In the genomic region with DNA sequence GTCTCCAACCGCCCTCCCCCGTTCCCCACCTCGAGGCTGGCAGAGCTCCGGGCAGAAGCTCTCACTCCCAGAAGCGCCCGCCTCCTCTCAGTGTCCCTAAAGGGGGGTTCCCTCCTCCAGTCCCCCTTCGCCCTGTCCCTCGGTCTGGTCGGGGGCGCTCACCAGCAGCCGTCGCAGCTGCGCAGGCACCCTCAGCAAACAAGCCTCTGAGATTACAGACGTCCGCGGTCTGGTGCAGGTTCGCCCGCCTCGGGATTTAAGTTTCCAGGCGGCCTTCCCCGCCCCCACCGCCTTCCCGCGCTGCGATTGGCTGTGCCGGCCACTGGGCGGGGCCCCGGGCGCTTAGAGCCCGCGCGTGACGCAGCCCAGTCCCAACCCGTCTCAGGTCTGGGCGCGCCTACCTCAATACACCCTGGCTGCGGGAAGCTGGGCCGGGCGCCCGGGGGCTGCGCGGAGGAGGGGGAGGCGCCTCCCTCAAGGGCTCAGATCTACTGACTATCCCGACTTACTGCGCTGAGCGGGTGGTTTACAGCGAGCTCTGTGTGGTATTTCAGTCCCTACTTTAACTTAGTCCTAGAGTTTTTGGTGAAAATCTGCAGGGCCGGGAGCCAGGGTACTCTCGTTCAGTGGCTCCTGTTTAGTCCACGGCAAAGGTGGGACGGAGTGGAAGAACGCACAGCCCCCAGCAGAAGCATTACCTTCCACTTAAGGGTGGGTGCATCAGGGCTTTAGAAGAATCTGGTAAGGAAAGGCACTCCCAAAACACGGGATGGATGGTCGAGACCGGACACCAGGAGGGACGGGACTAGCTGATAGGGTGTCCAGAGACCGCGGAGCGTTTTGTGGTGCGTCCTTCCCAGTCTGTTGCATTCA, we compare ENCODE assay signal across 1 cellular context.
TF ChIP-seq lines count a peak whose summit lies in the region.

A gene (minus strand): TSS at position 234 of the 873 bp plus-strand sequence. CDS start 1,099 bp downstream, outside the sequence.

TF ChIP-seq in HepG2, 621 proteins besides CTCF, POLR2A, EP300 and RAD21 (continued from another document and continues in another):
- peak; percentile 52; the same call in 1 of the 2 replicates for TF ChIP-seq ARID2 (CRISPR knock-in tag; IDR thresholded peaks at IDR 0.05; ENCODE audit: borderline replicate concordance)
- peak; percentile 63 for TF ChIP-seq RBFOX2 (IDR thresholded peaks at IDR 0.05; ENCODE audit: low read depth, low read length)
- TF ChIP-seq ZFAT (CRISPR knock-in tag; conservative IDR thresholded peaks at IDR 0.05) = no peak
- peak; percentile 38; the same call in 1 of the 2 replicates for TF ChIP-seq MAZ (IDR thresholded peaks at IDR 0.05; ENCODE audit: borderline replicate concordance, low read depth, low read length)
- no peak for TF ChIP-seq MAZ (CRISPR knock-in tag; IDR thresholded peaks at IDR 0.05; ENCODE audit: low read depth)
- no peak for TF ChIP-seq CEBPB (IDR thresholded peaks at IDR 0.05; ENCODE audit: borderline replicate concordance, low read depth, low read length)
- TF ChIP-seq, protein P1, sequence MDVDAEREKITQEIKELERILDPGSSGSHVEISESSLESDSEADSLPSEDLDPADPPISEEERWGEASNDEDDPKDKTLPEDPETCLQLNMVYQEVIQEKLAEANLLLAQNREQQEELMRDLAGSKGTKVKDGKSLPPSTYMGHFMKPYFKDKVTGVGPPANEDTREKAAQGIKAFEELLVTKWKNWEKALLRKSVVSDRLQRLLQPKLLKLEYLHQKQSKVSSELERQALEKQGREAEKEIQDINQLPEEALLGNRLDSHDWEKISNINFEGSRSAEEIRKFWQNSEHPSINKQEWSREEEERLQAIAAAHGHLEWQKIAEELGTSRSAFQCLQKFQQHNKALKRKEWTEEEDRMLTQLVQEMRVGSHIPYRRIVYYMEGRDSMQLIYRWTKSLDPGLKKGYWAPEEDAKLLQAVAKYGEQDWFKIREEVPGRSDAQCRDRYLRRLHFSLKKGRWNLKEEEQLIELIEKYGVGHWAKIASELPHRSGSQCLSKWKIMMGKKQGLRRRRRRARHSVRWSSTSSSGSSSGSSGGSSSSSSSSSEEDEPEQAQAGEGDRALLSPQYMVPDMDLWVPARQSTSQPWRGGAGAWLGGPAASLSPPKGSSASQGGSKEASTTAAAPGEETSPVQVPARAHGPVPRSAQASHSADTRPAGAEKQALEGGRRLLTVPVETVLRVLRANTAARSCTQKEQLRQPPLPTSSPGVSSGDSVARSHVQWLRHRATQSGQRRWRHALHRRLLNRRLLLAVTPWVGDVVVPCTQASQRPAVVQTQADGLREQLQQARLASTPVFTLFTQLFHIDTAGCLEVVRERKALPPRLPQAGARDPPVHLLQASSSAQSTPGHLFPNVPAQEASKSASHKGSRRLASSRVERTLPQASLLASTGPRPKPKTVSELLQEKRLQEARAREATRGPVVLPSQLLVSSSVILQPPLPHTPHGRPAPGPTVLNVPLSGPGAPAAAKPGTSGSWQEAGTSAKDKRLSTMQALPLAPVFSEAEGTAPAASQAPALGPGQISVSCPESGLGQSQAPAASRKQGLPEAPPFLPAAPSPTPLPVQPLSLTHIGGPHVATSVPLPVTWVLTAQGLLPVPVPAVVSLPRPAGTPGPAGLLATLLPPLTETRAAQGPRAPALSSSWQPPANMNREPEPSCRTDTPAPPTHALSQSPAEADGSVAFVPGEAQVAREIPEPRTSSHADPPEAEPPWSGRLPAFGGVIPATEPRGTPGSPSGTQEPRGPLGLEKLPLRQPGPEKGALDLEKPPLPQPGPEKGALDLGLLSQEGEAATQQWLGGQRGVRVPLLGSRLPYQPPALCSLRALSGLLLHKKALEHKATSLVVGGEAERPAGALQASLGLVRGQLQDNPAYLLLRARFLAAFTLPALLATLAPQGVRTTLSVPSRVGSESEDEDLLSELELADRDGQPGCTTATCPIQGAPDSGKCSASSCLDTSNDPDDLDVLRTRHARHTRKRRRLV (CRISPR knock-in tag; IDR thresholded peaks at IDR 0.05) = no peak
- TF ChIP-seq, protein P2, sequence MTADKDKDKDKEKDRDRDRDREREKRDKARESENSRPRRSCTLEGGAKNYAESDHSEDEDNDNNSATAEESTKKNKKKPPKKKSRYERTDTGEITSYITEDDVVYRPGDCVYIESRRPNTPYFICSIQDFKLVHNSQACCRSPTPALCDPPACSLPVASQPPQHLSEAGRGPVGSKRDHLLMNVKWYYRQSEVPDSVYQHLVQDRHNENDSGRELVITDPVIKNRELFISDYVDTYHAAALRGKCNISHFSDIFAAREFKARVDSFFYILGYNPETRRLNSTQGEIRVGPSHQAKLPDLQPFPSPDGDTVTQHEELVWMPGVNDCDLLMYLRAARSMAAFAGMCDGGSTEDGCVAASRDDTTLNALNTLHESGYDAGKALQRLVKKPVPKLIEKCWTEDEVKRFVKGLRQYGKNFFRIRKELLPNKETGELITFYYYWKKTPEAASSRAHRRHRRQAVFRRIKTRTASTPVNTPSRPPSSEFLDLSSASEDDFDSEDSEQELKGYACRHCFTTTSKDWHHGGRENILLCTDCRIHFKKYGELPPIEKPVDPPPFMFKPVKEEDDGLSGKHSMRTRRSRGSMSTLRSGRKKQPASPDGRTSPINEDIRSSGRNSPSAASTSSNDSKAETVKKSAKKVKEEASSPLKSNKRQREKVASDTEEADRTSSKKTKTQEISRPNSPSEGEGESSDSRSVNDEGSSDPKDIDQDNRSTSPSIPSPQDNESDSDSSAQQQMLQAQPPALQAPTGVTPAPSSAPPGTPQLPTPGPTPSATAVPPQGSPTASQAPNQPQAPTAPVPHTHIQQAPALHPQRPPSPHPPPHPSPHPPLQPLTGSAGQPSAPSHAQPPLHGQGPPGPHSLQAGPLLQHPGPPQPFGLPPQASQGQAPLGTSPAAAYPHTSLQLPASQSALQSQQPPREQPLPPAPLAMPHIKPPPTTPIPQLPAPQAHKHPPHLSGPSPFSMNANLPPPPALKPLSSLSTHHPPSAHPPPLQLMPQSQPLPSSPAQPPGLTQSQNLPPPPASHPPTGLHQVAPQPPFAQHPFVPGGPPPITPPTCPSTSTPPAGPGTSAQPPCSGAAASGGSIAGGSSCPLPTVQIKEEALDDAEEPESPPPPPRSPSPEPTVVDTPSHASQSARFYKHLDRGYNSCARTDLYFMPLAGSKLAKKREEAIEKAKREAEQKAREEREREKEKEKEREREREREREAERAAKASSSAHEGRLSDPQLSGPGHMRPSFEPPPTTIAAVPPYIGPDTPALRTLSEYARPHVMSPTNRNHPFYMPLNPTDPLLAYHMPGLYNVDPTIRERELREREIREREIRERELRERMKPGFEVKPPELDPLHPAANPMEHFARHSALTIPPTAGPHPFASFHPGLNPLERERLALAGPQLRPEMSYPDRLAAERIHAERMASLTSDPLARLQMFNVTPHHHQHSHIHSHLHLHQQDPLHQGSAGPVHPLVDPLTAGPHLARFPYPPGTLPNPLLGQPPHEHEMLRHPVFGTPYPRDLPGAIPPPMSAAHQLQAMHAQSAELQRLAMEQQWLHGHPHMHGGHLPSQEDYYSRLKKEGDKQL (CRISPR knock-in tag; IDR thresholded peaks at IDR 0.05; ENCODE audit: low read depth) = no peak
- no peak for TF ChIP-seq FOXA1 (IDR thresholded peaks at IDR 0.05)
- 0 out of 2 replicates have a peak, but pooled peaks have one; percentile 19 for TF ChIP-seq FOXA1 (CRISPR knock-in tag; IDR thresholded peaks at IDR 0.05)
- peak; percentile 44; the same call in 1 of the 2 replicates for TF ChIP-seq ZNF264 (CRISPR knock-in tag; IDR thresholded peaks at IDR 0.05)
- TF ChIP-seq, protein P3, sequence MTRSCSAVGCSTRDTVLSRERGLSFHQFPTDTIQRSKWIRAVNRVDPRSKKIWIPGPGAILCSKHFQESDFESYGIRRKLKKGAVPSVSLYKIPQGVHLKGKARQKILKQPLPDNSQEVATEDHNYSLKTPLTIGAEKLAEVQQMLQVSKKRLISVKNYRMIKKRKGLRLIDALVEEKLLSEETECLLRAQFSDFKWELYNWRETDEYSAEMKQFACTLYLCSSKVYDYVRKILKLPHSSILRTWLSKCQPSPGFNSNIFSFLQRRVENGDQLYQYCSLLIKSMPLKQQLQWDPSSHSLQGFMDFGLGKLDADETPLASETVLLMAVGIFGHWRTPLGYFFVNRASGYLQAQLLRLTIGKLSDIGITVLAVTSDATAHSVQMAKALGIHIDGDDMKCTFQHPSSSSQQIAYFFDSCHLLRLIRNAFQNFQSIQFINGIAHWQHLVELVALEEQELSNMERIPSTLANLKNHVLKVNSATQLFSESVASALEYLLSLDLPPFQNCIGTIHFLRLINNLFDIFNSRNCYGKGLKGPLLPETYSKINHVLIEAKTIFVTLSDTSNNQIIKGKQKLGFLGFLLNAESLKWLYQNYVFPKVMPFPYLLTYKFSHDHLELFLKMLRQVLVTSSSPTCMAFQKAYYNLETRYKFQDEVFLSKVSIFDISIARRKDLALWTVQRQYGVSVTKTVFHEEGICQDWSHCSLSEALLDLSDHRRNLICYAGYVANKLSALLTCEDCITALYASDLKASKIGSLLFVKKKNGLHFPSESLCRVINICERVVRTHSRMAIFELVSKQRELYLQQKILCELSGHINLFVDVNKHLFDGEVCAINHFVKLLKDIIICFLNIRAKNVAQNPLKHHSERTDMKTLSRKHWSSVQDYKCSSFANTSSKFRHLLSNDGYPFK (CRISPR knock-in tag; IDR thresholded peaks at IDR 0.05; ENCODE audit: borderline replicate concordance) = 0 out of 2 replicates have a peak, but pooled peaks have one; percentile 29
- no peak for TF ChIP-seq ZNF749 (CRISPR knock-in tag; IDR thresholded peaks at IDR 0.05; ENCODE audit: borderline replicate concordance)
- TF ChIP-seq KDM6A (CRISPR knock-in tag; IDR thresholded peaks at IDR 0.05; ENCODE audit: low read depth) = no peak
- no peak for TF ChIP-seq KAT7 (CRISPR knock-in tag; IDR thresholded peaks at IDR 0.05; ENCODE audit: borderline replicate concordance)
- no peak for TF ChIP-seq SMARCE1 (IDR thresholded peaks at IDR 0.05; ENCODE audit: borderline replicate concordance)
- TF ChIP-seq ZNF775 (CRISPR knock-in tag; IDR thresholded peaks at IDR 0.05; ENCODE audit: borderline replicate concordance) = no peak
- TF ChIP-seq, protein P4, sequence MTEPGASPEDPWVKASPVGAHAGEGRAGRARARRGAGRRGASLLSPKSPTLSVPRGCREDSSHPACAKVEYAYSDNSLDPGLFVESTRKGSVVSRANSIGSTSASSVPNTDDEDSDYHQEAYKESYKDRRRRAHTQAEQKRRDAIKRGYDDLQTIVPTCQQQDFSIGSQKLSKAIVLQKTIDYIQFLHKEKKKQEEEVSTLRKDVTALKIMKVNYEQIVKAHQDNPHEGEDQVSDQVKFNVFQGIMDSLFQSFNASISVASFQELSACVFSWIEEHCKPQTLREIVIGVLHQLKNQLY (CRISPR knock-in tag; IDR thresholded peaks at IDR 0.05) = 0 out of 2 replicates have a peak, but pooled peaks have one; percentile 35
- TF ChIP-seq FOXM1 (CRISPR knock-in tag; IDR thresholded peaks at IDR 0.05) = no peak
- TF ChIP-seq, protein P5, sequence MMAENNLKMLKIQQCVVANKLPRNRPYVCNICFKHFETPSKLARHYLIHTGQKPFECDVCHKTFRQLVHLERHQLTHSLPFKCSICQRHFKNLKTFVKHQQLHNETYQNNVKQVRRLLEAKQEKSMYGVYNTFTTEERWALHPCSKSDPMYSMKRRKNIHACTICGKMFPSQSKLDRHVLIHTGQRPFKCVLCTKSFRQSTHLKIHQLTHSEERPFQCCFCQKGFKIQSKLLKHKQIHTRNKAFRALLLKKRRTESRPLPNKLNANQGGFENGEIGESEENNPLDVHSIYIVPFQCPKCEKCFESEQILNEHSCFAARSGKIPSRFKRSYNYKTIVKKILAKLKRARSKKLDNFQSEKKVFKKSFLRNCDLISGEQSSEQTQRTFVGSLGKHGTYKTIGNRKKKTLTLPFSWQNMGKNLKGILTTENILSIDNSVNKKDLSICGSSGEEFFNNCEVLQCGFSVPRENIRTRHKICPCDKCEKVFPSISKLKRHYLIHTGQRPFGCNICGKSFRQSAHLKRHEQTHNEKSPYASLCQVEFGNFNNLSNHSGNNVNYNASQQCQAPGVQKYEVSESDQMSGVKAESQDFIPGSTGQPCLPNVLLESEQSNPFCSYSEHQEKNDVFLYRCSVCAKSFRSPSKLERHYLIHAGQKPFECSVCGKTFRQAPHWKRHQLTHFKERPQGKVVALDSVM (CRISPR knock-in tag; IDR thresholded peaks at IDR 0.05) = no peak
- TF ChIP-seq, protein P6, sequence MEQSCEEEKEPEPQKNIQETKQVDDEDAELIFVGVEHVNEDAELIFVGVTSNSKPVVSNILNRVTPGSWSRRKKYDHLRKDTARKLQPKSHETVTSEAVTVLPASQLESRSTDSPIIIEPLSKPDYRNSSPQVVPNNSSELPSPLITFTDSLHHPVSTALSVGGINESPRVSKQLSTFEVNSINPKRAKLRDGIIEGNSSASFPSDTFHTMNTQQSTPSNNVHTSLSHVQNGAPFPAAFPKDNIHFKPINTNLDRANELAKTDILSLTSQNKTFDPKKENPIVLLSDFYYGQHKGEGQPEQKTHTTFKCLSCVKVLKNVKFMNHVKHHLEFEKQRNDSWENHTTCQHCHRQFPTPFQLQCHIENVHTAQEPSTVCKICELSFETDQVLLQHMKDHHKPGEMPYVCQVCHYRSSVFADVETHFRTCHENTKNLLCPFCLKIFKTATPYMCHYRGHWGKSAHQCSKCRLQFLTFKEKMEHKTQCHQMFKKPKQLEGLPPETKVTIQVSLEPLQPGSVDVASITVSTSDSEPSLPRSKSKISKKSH (CRISPR knock-in tag; IDR thresholded peaks at IDR 0.05; ENCODE audit: borderline replicate concordance) = peak; percentile 67; the same call in 1 of the 2 replicates
- no peak for TF ChIP-seq ONECUT2 (CRISPR knock-in tag; IDR thresholded peaks at IDR 0.05)
- TF ChIP-seq FOXA3 (CRISPR knock-in tag; IDR thresholded peaks at IDR 0.05) = no peak
- no peak; the same call in 1 of the 2 replicates for TF ChIP-seq ZBTB38 (CRISPR knock-in tag; IDR thresholded peaks at IDR 0.05)
- TF ChIP-seq ZNF253 (CRISPR knock-in tag; IDR thresholded peaks at IDR 0.05; ENCODE audit: borderline replicate concordance) = no peak
- TF ChIP-seq ZNF724P (CRISPR knock-in tag; IDR thresholded peaks at IDR 0.05; ENCODE audit: borderline replicate concordance) = no peak
- no peak for TF ChIP-seq NR2C2 (CRISPR knock-in tag; IDR thresholded peaks at IDR 0.05; ENCODE audit: borderline replicate concordance)
- peak; percentile 57 for TF ChIP-seq HNRNPLL (IDR thresholded peaks at IDR 0.05; ENCODE audit: low read depth, low read length, poor library complexity, severe bottlenecking)
- TF ChIP-seq KLF15 (CRISPR knock-in tag; IDR thresholded peaks at IDR 0.05; ENCODE audit: borderline replicate concordance) = no peak
- TF ChIP-seq, protein P7, sequence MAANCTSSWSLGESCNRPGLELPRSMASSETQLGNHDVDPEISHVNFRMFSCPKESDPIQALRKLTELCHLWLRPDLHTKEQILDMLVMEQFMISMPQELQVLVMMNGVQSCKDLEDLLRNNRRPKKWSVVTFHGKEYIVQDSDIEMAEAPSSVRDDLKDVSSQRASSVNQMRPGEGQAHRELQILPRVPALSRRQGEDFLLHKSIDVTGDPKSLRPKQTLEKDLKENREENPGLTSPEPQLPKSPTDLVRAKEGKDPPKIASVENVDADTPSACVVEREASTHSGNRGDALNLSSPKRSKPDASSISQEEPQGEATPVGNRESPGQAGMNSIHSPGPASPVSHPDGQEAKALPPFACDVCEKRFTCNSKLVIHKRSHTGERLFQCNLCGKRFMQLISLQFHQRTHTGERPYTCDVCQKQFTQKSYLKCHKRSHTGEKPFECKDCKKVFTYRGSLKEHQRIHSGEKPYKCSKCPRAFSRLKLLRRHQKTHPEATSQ (CRISPR knock-in tag; IDR thresholded peaks at IDR 0.05; ENCODE audit: borderline replicate concordance) = peak; percentile 32; the same call in 1 of the 2 replicates
- TF ChIP-seq, protein P8, sequence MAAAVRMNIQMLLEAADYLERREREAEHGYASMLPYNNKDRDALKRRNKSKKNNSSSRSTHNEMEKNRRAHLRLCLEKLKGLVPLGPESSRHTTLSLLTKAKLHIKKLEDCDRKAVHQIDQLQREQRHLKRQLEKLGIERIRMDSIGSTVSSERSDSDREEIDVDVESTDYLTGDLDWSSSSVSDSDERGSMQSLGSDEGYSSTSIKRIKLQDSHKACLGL (CRISPR knock-in tag; IDR thresholded peaks at IDR 0.05) = 0 out of 2 replicates have a peak, but pooled peaks have one; percentile 29
